10 cellular contexts compared by ENCODE assay signal in the genomic region with DNA sequence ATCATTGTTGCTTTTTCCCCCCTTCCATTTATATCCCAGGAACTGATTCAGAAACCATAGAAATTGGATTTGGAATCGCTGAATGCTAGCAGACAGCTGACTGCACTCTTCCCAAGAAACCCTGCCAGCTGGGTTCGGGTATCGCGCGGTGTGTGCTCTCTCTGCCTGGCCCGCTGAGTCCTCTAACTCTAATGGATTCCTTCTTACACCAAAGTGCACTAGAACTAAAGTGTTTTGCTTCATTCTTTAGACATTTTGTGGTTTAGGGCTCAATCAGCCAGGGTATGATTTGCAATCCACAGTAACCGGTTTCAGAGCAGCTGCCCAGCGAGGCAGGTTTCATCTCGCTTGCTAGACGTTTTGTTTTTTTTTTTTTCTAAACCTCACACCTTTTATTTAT.
A peak's percentile ranks its signal among the peaks of the same experiment; 100 is the strongest.
DNase-seq lines count a peak whose midpoint lies in the region; ATAC-seq and TF ChIP-seq lines count a peak whose summit lies in the region.
"Had no signal": no experiment of that assay in that cellular context is flagged by ENCODE, and none has a peak within 500 bp of the region (broad histone marks: within the 10 kb centered on the region; RNA-seq: fewer than 3 reads in every experiment).

No MANE protein-coding gene starts in this region.

- H3K27ac ChIP-seq in GM23248 (peak overlapping the region; percentile 54), RWPE1 (peak overlapping the region; percentile 86), thymus (ENCODE audit: low read depth) (peak overlapping the region; percentile 36), H9 (ENCODE audit: insufficient read length, low read depth, low read length) (no peak overlapping the region)

- no peak overlapping the region for H3T11ph ChIP-seq in H9 (ENCODE audit: low read length)

- H3K4ac ChIP-seq in H9 (ENCODE audit: low read depth, low read length), result no peak overlapping the region

- peak; percentile 62 for ATAC-seq in left ventricle myocardium superior

- no peak overlapping the region for H3K27ac Mint-ChIP-seq in H9

- H3K23ac ChIP-seq in H9 (ENCODE audit: insufficient read length, low read depth, low read length), result no peak overlapping the region

- H3K56ac ChIP-seq in H9 (ENCODE audit: insufficient read length, low read depth, low read length), result no peak overlapping the region

- no peak overlapping the region for H4K91ac ChIP-seq in H9 (ENCODE audit: insufficient read length, low read depth, low read length)

- H2BK20ac ChIP-seq in H9 (ENCODE audit: low read depth, low read length, poor library complexity, severe bottlenecking), result no peak overlapping the region

- POLR2A ChIA-PET in RWPE1 (lab: Yijun Ruan, JAX; ENCODE audit: low non-redundant PET), result no interaction called here

- no peaks in the 10 kb centered on the region for H3K36me3 Mint-ChIP-seq in H9 (ENCODE audit: insufficient read depth in 1 of 3, low read depth in 3 of 3)

- no peak overlapping the region for H4K5ac ChIP-seq in H9 (ENCODE audit: insufficient read length, low read depth, low read length)

- no peaks in the 10 kb centered on the region for H3K27me3 Mint-ChIP-seq in H9 (ENCODE audit: low read depth)

- H2BK5ac ChIP-seq in H9 (ENCODE audit: insufficient read length, low read length), result no peak overlapping the region

- WGBS in GM23248 (ENCODE audit: low coverage in 1 of 2, low lambda C conversion rate in 2 of 2, missing lambda C conversion rate in 2 of 2), 2 experiments, result 27% methylated on average over 10 of the region's 10 CpGs
- WGBS in thymus, result 81% methylated on average over 10 of the region's 10 CpGs
- no CpG with 5 or more reads among the region's 10 CpGs for WGBS in H9 (ENCODE audit: extremely low coverage, insufficient read length, low lambda C conversion rate)

- CTCF ChIA-PET in RWPE1 (lab: Yijun Ruan, JAX), result interaction anchor here (0.5 to 1.2 kb wide), 2 partner anchors 31 to 718 kb away, joined by 3 to 4 read pairs; no protein-coding TSS in a partner anchor

- H3K9me2 ChIP-seq in GM23248 (ENCODE audit: insufficient read depth), result no peaks in the 10 kb centered on the region

- H3K14ac ChIP-seq in H9 (ENCODE audit: insufficient read depth, low read length), result no peak overlapping the region

- H3K36me3 ChIP-seq in GM23248 (ENCODE audit: low read depth), result no peaks in the 10 kb centered on the region
- H3K36me3 ChIP-seq in thymus (ENCODE audit: control insufficient read depth, insufficient read depth), result no peaks in the 10 kb centered on the region

- H4K20me1 ChIP-seq in GM23248 (ENCODE audit: insufficient read depth), result no peaks in the 10 kb centered on the region
- no peaks in the 10 kb centered on the region for H4K20me1 ChIP-seq in H9 (ENCODE audit: control insufficient read depth, insufficient read depth, insufficient read length)

- no peak overlapping the region for H2BK15ac ChIP-seq in H9 (ENCODE audit: low read depth, low read length)

- in situ Hi-C loops in GM23248 (cut with MboI), result no loop called here

- DNase-seq in GM23248, result peak; percentile 68
- no peak for DNase-seq in RWPE1 (ENCODE audit: low spot score)
- DNase-seq in left ventricle myocardium superior, result no peak
- no peak for DNase-seq in 8988T
- no peak for DNase-seq in H9
- no peak for DNase-seq in UCSD-AML1 (lab: John Stamatoyannopoulos, UW; ENCODE audit: unreplicated experiment)
- DNase-seq: activated effector memory CD4-positive, alpha-beta T cell treated with Interleukin-2 at 50 U/mL for 16 hours; foreskin melanocyte; stimulated activated naive CD4-positive, alpha-beta T cell had no signal

- H3K9ac ChIP-seq in GM23248 (peak overlapping the region; percentile 58), H9 (ENCODE audit: extremely low read depth, insufficient read length, low read length) (no peak overlapping the region)

- H3K23me2 ChIP-seq in H9 (ENCODE audit: insufficient read length, low read depth, low read length, poor library complexity, severe bottlenecking), result no peaks in the 10 kb centered on the region

- intact Hi-C loops in left ventricle myocardium superior (cut with micrococcal nuclease), result no loop called here

- peak overlapping the region; percentile 43 for H3K4me2 ChIP-seq in GM23248 (ENCODE audit: unreplicated experiment)
- no peak overlapping the region for H3K4me2 ChIP-seq in H9 (ENCODE audit: insufficient read depth, insufficient read length, low read length)

- H3K27me3 ChIP-seq in GM23248 (replicated peaks; ENCODE audit: insufficient read depth) (no peaks in the 10 kb centered on the region), thymus (ENCODE audit: control insufficient read depth, insufficient read depth) (no peaks in the 10 kb centered on the region), H9 (ENCODE audit: insufficient read depth, low read length) (no peaks in the 10 kb centered on the region)

- no peak overlapping the region for H3K18ac ChIP-seq in H9 (ENCODE audit: insufficient read length, low read depth, low read length)

- peaks cover 15% of the 10 kb centered on the region for H3F3A ChIP-seq in GM23248 (ENCODE audit: insufficient read depth)

- peaks cover 43% of the 10 kb centered on the region for H3K4me1 ChIP-seq in GM23248 (ENCODE audit: insufficient read depth)
- H3K4me1 ChIP-seq in thymus (ENCODE audit: control insufficient read depth, insufficient read depth, low read length), result no peaks in the 10 kb centered on the region
- peaks cover 4% of the 10 kb centered on the region; the same call in 1 of the 2 replicates for H3K4me1 ChIP-seq in H9 (ENCODE audit: insufficient read depth, low read length)

- H3K4me3 Mint-ChIP-seq in H9, result no peak overlapping the region

- H3K4me1 Mint-ChIP-seq in H9, result peaks cover 24 to 31% of the 10 kb centered on the region in 2 experiments

- H3K79me1 ChIP-seq in H9 (ENCODE audit: insufficient read depth, low read depth, low read length, poor library complexity, severe bottlenecking), result no peaks in the 10 kb centered on the region

- H3K4me3 ChIP-seq in GM23248 (peak overlapping the region; percentile 40; the same call in 1 of the 2 replicates), thymus (ENCODE audit: low read length) (no peak overlapping the region)

- H3K79me2 ChIP-seq in GM23248 (ENCODE audit: insufficient read depth), result peaks cover 99% of the 10 kb centered on the region
- H3K79me2 ChIP-seq in H9 (ENCODE audit: insufficient read depth, low read length), result no peaks in the 10 kb centered on the region

- no peak overlapping the region for H2BK12ac ChIP-seq in H9 (ENCODE audit: insufficient read length, low read depth, low read length)

- H4K8ac ChIP-seq in H9 (replicated peaks; ENCODE audit: insufficient read length, low read depth, low read length), result no peak overlapping the region

- H2AFZ ChIP-seq in GM23248 (no peak overlapping the region), H9 (ENCODE audit: low read length) (no peak overlapping the region)

- no peaks in the 10 kb centered on the region for H3K9me3 Mint-ChIP-seq in H9

- no peak overlapping the region for H2AK5ac ChIP-seq in H9 (ENCODE audit: insufficient read length, low read length)

- no peak overlapping the region for H2BK120ac ChIP-seq in H9 (ENCODE audit: low read depth, low read length, poor library complexity, severe bottlenecking)

- TF ChIP-seq CTCF in RWPE1 (conservative IDR thresholded peaks at IDR 0.05; ENCODE audit: low read depth), result no peak
- TF ChIP-seq CTCF in H9 (conservative IDR thresholded peaks at IDR 0.05), result no peak

- H3K9me3 ChIP-seq in GM23248 (ENCODE audit: low read depth) (no peaks in the 10 kb centered on the region), thymus (ENCODE audit: control insufficient read depth) (no peaks in the 10 kb centered on the region), H9 (ENCODE audit: control insufficient read depth, low read depth, low read length) (no peaks in the 10 kb centered on the region)
